ENCODE assay signal across 8 cellular contexts in genomic region chr3:133927543-133928066, GRCh38. TPM values are rescaled to one million over a fixed set of nuclear protein-coding genes. Genes with fewer than 3 reads are reported as not detected.
DNase-seq lines count a peak whose midpoint lies in the region; ATAC-seq, FAIRE-seq and TF ChIP-seq lines count a peak whose summit lies in the region.

No MANE protein-coding gene starts in this region.

- H3K4me3 Mint-ChIP-seq in CD14-positive monocyte: peak overlapping the region; percentile 78 to 85
- peak overlapping the region; percentile 61 for H3K4me3 Mint-ChIP-seq in central memory CD8-positive, alpha-beta T cell

- H3K9me3 Mint-ChIP-seq in CD14-positive monocyte: no peaks in the 10 kb centered on the region
- H3K9me3 Mint-ChIP-seq in central memory CD8-positive, alpha-beta T cell: no peaks in the 10 kb centered on the region

- no peak for FAIRE-seq in HepG2 (lab: Jason Lieb, UNC)

- H3K79me2 ChIP-seq in HepG2 (ENCODE audit: insufficient read depth, low read length): no peaks in the 10 kb centered on the region

- H3K9ac ChIP-seq in HUES6 (ENCODE audit: low read length): peak overlapping the region; percentile 12
- H3K9ac ChIP-seq in HepG2 (ENCODE audit: insufficient read depth, low read depth, low read length): no peak overlapping the region

- peak; percentile 87 for TF ChIP-seq CTCF in CD14-positive monocyte (IDR thresholded peaks at IDR 0.05)
- TF ChIP-seq CTCF in HepG2 (CRISPR knock-in tag; IDR thresholded peaks at IDR 0.05): peak; percentile 56

- CTCF ChIA-PET in HepG2 (lab: Yijun Ruan, JAX; ENCODE audit: low intra/inter-chr PET ratio, low total read pairs): interaction anchor here (1.8 kb wide), 1 partner anchor 109 kb away, joined by 9 read pairs; no protein-coding TSS in a partner anchor

- H2AFZ ChIP-seq in HepG2 (ENCODE audit: low read length): no peak overlapping the region

- H4K20me1 ChIP-seq in HepG2 (ENCODE audit: insufficient read depth, low read length): no peaks in the 10 kb centered on the region

- H3K27me3 ChIP-seq in HUES6 (ENCODE audit: control insufficient read depth, insufficient read depth, low read length) (peaks cover 36% of the 10 kb centered on the region), HepG2 (ENCODE audit: control insufficient read depth in 1 of 2, insufficient read depth in 2 of 2, low read length in 2 of 2) (peaks cover 1 to 42% of the 10 kb centered on the region in 2 experiments; a peak in 4 of 5 replicates)

- no peak for DNase-seq in CD14-positive monocyte (ENCODE audit: low spot score)
- DNase-seq in activated CD4-positive, CD25-positive, alpha-beta regulatory T cell treated with anti-CD3 and anti-CD28 coated beads, Interleukin-2, amount 50 U/mL, for 16 hours (ENCODE audit: low read depth, low spot score): peak; percentile 36
- DNase-seq in central memory CD8-positive, alpha-beta T cell (ENCODE audit: low spot score in 2 of 2): peak; percentile 46 to 72
- no peak for DNase-seq in HepG2 (ENCODE audit: low spot score)
- peak; percentile 83 for DNase-seq in stimulated activated CD4-positive, alpha-beta T cell treated with anti-CD3 and anti-CD28 coated beads, Interleukin-4, amount 100 ng/mL, for 1 hour
- DNase-seq in SW 1271 (lab: John Stamatoyannopoulos, UW): no peak

- intact Hi-C loops in CD14-positive monocyte (cut with micrococcal nuclease) (no loop called here), HepG2 (cut with micrococcal nuclease; ENCODE audit: unreplicated experiment) (loop anchor here (1.0 kb wide), 1 partner anchor 108 kb away; no protein-coding TSS in a partner anchor)

- H3K36me3 Mint-ChIP-seq in CD14-positive monocyte: no peaks in the 10 kb centered on the region
- H3K36me3 Mint-ChIP-seq in central memory CD8-positive, alpha-beta T cell (ENCODE audit: insufficient read depth): no peaks in the 10 kb centered on the region

- peaks cover 13% of the 10 kb centered on the region for H3K4me1 ChIP-seq in HUES6 (ENCODE audit: control insufficient read depth, insufficient read depth, low read length)
- peaks cover 11% of the 10 kb centered on the region for H3K4me1 ChIP-seq in HepG2 (ENCODE audit: insufficient read depth, low read length)

- POLR2A ChIA-PET in HepG2 (lab: Yijun Ruan, JAX): no interaction called here

- H3K27ac Mint-ChIP-seq in CD14-positive monocyte: no peak overlapping the region
- H3K27ac Mint-ChIP-seq in central memory CD8-positive, alpha-beta T cell (ENCODE audit: low read depth): peak overlapping the region; percentile 76

- TF ChIP-seq POLR2A in HepG2 (IDR thresholded peaks at IDR 0.05; ENCODE audit: insufficient read depth in 1 of 2, low read depth in 2 of 2, low read length in 2 of 2): no peak

- no peak for TF ChIP-seq EP300 in HepG2 (IDR thresholded peaks at IDR 0.05; ENCODE audit: low read depth in 2 of 2, low read length in 2 of 2)
- no peak for TF ChIP-seq EP300 in HepG2 (CRISPR knock-in tag; IDR thresholded peaks at IDR 0.05; ENCODE audit: borderline replicate concordance)

- H3K27me3 Mint-ChIP-seq in CD14-positive monocyte (ENCODE audit: low read depth in 3 of 3): peaks cover 15 to 27% (median 17%) of the 10 kb centered on the region in 3 donors
- H3K27me3 Mint-ChIP-seq in central memory CD8-positive, alpha-beta T cell: peaks cover 26% of the 10 kb centered on the region

- H3K36me3 ChIP-seq in HUES6 (ENCODE audit: control insufficient read depth, insufficient read depth, low read length) (no peaks in the 10 kb centered on the region), HepG2 (replicated peaks in 1 of 2; ENCODE audit: control insufficient read depth in 1 of 2, insufficient read depth in 2 of 2, low read length in 2 of 2) (no peaks in the 10 kb centered on the region)

- peak overlapping the region; percentile 70 for H3K4me2 ChIP-seq in HepG2 (ENCODE audit: low read depth, low read length)

- H3K4me1 Mint-ChIP-seq in CD14-positive monocyte: peaks cover 12% of the 10 kb centered on the region
- peaks cover 7% of the 10 kb centered on the region for H3K4me1 Mint-ChIP-seq in central memory CD8-positive, alpha-beta T cell

- in situ Hi-C loops in HepG2 (cut with HindIII; ENCODE audit: extremely low pct_ligation_motif_present, low pct_unique_long_range_greater_than_20kb): no loop called here

- peak; percentile 56 for ATAC-seq in GM19452 (IDR thresholded peaks at IDR 0.05; ENCODE audit: unreplicated experiment)
- peak; percentile 81 for ATAC-seq in central memory CD8-positive, alpha-beta T cell (replicated peaks; ENCODE audit: extremely low read depth, poor library complexity, severe bottlenecking)
- ATAC-seq in HepG2: peak; percentile 83

- TF ChIP-seq RAD21 in HepG2 (CRISPR knock-in tag; IDR thresholded peaks at IDR 0.05): peak; percentile 68

- BruUV-seq in HepG2 (replicated peaks; lab: Mats Ljungman, UMichigan): no TSS peak

- no peaks in the 10 kb centered on the region for H3K9me3 ChIP-seq in HUES6 (ENCODE audit: control insufficient read depth, insufficient read depth, low read depth, low read length)
- no peaks in the 10 kb centered on the region for H3K9me3 ChIP-seq in HepG2 (ENCODE audit: low read length)

- H3K27ac ChIP-seq in HUES6 (ENCODE audit: low read depth, low read length) (no peak overlapping the region), HepG2 (ENCODE audit: extremely low read length, insufficient read depth, low read length) (no peak overlapping the region)

- 11% methylated on average over 21 of the region's 50 CpGs for WGBS in HepG2 (ENCODE audit: low lambda C conversion rate)

- H3K4me3 ChIP-seq in HUES6 (ENCODE audit: low read depth, low read length): peak overlapping the region; percentile 64
- peak overlapping the region; percentile 42 to 72 (median 51); a peak in 5 of 6 replicates for H3K4me3 ChIP-seq in HepG2 (replicated peaks in 1 of 3; ENCODE audit: insufficient read depth in 1 of 3, low read depth in 2 of 3, low read length in 3 of 3)

TF ChIP-seq in HepG2, 621 proteins besides CTCF, POLR2A, EP300 and RAD21 (continues in another document):
- TF ChIP-seq STAG1 (CRISPR knock-in tag; IDR thresholded peaks at IDR 0.05): peak; percentile 38; the same call in 1 of the 2 replicates
- TF ChIP-seq ZNF781 (CRISPR knock-in tag; IDR thresholded peaks at IDR 0.05; ENCODE audit: borderline replicate concordance, not compliant biosample characterization): no peak
- TF ChIP-seq YY1 (IDR thresholded peaks at IDR 0.05; ENCODE audit: insufficient read depth, insufficient replicate concordance, low read depth, low read length): peak; percentile 55
- TF ChIP-seq ZNF614 (CRISPR knock-in tag; IDR thresholded peaks at IDR 0.05; ENCODE audit: borderline replicate concordance): no peak
- no peak for TF ChIP-seq TRIM24 (CRISPR knock-in tag; IDR thresholded peaks at IDR 0.05)
- no peak for TF ChIP-seq FOXM1 (CRISPR knock-in tag; IDR thresholded peaks at IDR 0.05)
- TF ChIP-seq ZIK1 (CRISPR knock-in tag; IDR thresholded peaks at IDR 0.05; ENCODE audit: borderline replicate concordance, low read depth): 0 out of 2 replicates have a peak, but pooled peaks have one; percentile 5
- TF ChIP-seq RBAK (CRISPR knock-in tag; IDR thresholded peaks at IDR 0.05): no peak
- TF ChIP-seq CCDC6 (CRISPR knock-in tag; IDR thresholded peaks at IDR 0.05): 0 out of 2 replicates have a peak, but pooled peaks have one; percentile 23
- TF ChIP-seq HDAC6 (IDR thresholded peaks at IDR 0.05; ENCODE audit: low read depth, low read length): no peak
- TF ChIP-seq YEATS4 (CRISPR knock-in tag; IDR thresholded peaks at IDR 0.05; ENCODE audit: borderline replicate concordance): peak; percentile 4; the same call in 1 of the 2 replicates
- TF ChIP-seq ZNF777 (CRISPR knock-in tag; IDR thresholded peaks at IDR 0.05): 0 out of 2 replicates have a peak, but pooled peaks have one; percentile 11
- no peak for TF ChIP-seq NONO (IDR thresholded peaks at IDR 0.05)
- no peak for TF ChIP-seq NONO (CRISPR knock-in tag; conservative IDR thresholded peaks at IDR 0.05)

RNA-seq across cellular contexts. Expression of gene RAB6B, which starts 31.9 kb away (rescaled TPM):
- polyA plus RNA-seq in CD14-positive monocyte: under 1 TPM in 1 of 2 donors, not detected in 1; 0.46 TPM
- total RNA-seq in HepG2 (2016; rRNA removed; fragmentation: Illumina TruSeq; extraction: Trizol): 0.17 TPM in 1 of 2 replicates, not detected in the other
- total RNA-seq in HepG2 (2016; cell fraction: cytosol; rRNA removed; fragmentation: Illumina TruSeq; extraction: Trizol; ENCODE audit: low read depth): not detected in 2 replicates
- total RNA-seq in HepG2 (2016; cell fraction: insoluble cytoplasmic fraction; rRNA removed; fragmentation: Illumina TruSeq; extraction: Trizol): 0.04 TPM in 1 of 2 replicates, not detected in the other
- total RNA-seq in HepG2 (2016; cell fraction: membrane; rRNA removed; fragmentation: Illumina TruSeq; extraction: Trizol): 0.34 TPM in 1 of 2 replicates, not detected in the other
- 0.44 TPM in 1 of 2 replicates, not detected in the other for total RNA-seq in HepG2 (2016; cell fraction: nucleus; rRNA removed; fragmentation: Illumina TruSeq; extraction: Trizol)
- 0.16 and 0.29 TPM in 2 replicates for polyA plus RNA-seq in HepG2 (2011; rRNA removed)
- 0.35 and 0.36 TPM in 2 replicates for polyA plus RNA-seq in HepG2 (2011; cell fraction: cytosol; rRNA removed)
- polyA plus RNA-seq in HepG2 (2011; cell fraction: nucleus; rRNA removed): 0.26 and 0.35 TPM in 2 replicates
- 0.40 and 1.0 TPM in 2 replicates for polyA plus RNA-seq in HepG2 (2012)
- 0.53 TPM in 1 of 2 replicates, not detected in the other for polyA plus RNA-seq in HepG2 (2016; cell fraction: cytosol; fragmentation: Illumina TruSeq; extraction: Trizol; ENCODE audit: low read depth)
- polyA plus RNA-seq in HepG2 (2016; cell fraction: insoluble cytoplasmic fraction; fragmentation: Illumina TruSeq; extraction: Trizol; ENCODE audit: low read depth): 0.39 TPM in 1 of 2 replicates, not detected in the other
- 0.34 TPM in 1 of 2 replicates, not detected in the other for polyA plus RNA-seq in HepG2 (2016; cell fraction: membrane; fragmentation: Illumina TruSeq; extraction: Trizol; ENCODE audit: low read depth)
- 0.11 TPM in 1 of 2 replicates, not detected in the other for polyA plus RNA-seq in HepG2 (2016; cell fraction: nucleus; fragmentation: Illumina TruSeq; extraction: Trizol; ENCODE audit: insufficient read depth, low read depth)
- 2.0 TPM in 1 of 2 replicates, not detected in the other for polyA minus RNA-seq in HepG2 (2011; rRNA and poly(A)+ RNA removed; ENCODE audit: low replicate concordance)
- polyA minus RNA-seq in HepG2 (2011; cell fraction: cytosol; rRNA and poly(A)+ RNA removed): 0.49 TPM in 1 of 2 replicates, not detected in the other
- polyA minus RNA-seq in HepG2 (2011; cell fraction: nucleus; rRNA and poly(A)+ RNA removed): not detected in 2 replicates

Comparison
In these comparisons a context has a peak if more than half of its experiments do, and no peak if none do; other contexts are left out.
1. DNase-seq: peak in activated CD4-positive, CD25-positive, alpha-beta regulatory T cell treated with anti-CD3 and anti-CD28 coated beads, Interleukin-2, amount 50 U/mL, for 16 hours (single experiment), central memory CD8-positive, alpha-beta T cell (2 of 2) and stimulated activated CD4-positive, alpha-beta T cell treated with anti-CD3 and anti-CD28 coated beads, Interleukin-4, amount 100 ng/mL, for 1 hour (single experiment); none in CD14-positive monocyte (single experiment), HepG2 (single experiment) and SW 1271 (0 of 2).
2. Peak in every context shown above with its lines, with median percentiles within 50 percentile points of each other: ATAC-seq.